ENCODE assay signal across 8 cellular contexts in the genomic region with DNA sequence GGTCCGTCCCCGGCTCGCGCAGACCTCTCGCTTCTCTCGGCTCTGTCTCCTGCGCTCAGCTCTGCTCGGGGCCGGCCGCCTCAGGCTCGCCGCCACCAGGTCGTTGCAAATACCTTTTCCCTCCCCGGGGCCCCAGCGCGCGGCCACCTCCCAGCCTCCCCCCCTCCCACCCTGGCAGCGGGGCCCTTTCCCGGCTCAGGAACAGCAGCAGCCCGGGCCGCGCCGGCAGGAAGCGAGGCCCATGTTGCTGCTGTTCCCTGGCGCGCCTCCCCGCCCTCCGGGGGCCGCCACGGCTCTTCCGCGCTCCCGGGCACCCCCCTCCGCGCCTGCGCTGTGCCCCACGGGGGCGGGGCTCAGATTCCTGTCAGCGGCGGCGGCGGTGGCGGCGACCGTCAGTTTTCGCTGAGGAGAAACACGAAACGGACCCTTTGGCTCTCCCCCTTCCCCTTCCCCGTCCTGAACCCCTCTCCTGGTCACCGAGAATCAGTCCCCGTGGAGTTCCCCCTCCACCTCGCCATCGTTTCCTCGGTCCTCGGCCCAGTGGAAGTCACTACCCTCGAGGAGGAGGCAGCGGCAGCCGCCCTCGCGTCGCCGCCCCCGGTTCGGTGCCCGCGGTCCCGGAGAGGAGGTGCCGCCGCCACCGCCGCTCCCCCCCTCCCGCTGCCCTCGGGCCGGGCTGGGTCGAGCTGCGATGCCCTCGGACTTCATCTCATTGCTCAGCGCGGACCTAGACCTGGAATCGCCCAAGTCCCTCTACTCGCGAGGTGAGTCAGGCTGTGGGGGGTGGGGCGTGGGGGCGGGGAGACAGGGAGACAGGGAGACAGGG. TPM values are rescaled to one million over a fixed set of nuclear protein-coding genes. Genes with fewer than 3 reads are reported as not detected.
DNase-seq lines count a peak whose midpoint lies in the region; ATAC-seq and TF ChIP-seq lines count a peak whose summit lies in the region.

A gene with protein sequence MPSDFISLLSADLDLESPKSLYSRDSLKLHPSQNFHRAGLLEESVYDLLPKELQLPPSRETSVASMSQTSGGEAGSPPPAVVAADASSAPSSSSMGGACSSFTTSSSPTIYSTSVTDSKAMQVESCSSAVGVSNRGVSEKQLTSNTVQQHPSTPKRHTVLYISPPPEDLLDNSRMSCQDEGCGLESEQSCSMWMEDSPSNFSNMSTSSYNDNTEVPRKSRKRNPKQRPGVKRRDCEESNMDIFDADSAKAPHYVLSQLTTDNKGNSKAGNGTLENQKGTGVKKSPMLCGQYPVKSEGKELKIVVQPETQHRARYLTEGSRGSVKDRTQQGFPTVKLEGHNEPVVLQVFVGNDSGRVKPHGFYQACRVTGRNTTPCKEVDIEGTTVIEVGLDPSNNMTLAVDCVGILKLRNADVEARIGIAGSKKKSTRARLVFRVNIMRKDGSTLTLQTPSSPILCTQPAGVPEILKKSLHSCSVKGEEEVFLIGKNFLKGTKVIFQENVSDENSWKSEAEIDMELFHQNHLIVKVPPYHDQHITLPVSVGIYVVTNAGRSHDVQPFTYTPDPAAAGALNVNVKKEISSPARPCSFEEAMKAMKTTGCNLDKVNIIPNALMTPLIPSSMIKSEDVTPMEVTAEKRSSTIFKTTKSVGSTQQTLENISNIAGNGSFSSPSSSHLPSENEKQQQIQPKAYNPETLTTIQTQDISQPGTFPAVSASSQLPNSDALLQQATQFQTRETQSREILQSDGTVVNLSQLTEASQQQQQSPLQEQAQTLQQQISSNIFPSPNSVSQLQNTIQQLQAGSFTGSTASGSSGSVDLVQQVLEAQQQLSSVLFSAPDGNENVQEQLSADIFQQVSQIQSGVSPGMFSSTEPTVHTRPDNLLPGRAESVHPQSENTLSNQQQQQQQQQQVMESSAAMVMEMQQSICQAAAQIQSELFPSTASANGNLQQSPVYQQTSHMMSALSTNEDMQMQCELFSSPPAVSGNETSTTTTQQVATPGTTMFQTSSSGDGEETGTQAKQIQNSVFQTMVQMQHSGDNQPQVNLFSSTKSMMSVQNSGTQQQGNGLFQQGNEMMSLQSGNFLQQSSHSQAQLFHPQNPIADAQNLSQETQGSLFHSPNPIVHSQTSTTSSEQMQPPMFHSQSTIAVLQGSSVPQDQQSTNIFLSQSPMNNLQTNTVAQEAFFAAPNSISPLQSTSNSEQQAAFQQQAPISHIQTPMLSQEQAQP (N-terminal part only) (plus strand): TSS at position 356 of the 826 bp plus-strand sequence. CDS start 336 bp downstream, at position 692.

- H4K20me1 ChIP-seq in DOHH2 (ENCODE audit: control insufficient read depth, insufficient read depth, low read depth, low read length): no peaks in the 10 kb centered on the region; the same call in 1 of the 2 replicates

- H3K4me1 ChIP-seq in DOHH2 (ENCODE audit: control insufficient read depth, low read length): peaks cover 39% of the 10 kb centered on the region

- H3K4me3 ChIP-seq in DOHH2 (ENCODE audit: low read length) (peak within 1 kb of the TSS; percentile 87), NB4 (ENCODE audit: low read depth, low read length) (peak within 1 kb of the TSS; percentile 81)

- H3K9me2 ChIP-seq in DOHH2 (replicated peaks; ENCODE audit: control insufficient read depth, low read length): no peaks in the 10 kb centered on the region

- peak; percentile 80 for DNase-seq in HCEC 1CT
- peak; percentile 94 for DNase-seq in NB4 (ENCODE audit: low read depth)
- peak; percentile 85 for DNase-seq in activated naive CD4-positive, alpha-beta T cell treated with anti-CD3 and anti-CD28 coated beads, Interleukin-2, amount 50 U/mL, for 16 hours
- peak; percentile 89 for DNase-seq in germinal center (ENCODE audit: low spot score)
- DNase-seq in occipital lobe (lab: John Stamatoyannopoulos, UW): peak; percentile 83
- peak; percentile 88 for DNase-seq in superior temporal gyrus (ENCODE audit: extremely low spot score)

- H3K9me3 ChIP-seq in DOHH2 (ENCODE audit: control insufficient read depth, insufficient read depth, low read length): no peaks in the 10 kb centered on the region

- H3K4me2 ChIP-seq in DOHH2 (ENCODE audit: low read length): peak within 1 kb of the TSS; percentile 84

- H3K79me2 ChIP-seq in DOHH2 (ENCODE audit: control insufficient read depth, low read length): peaks cover 56% of the 10 kb centered on the region

- H3K36me3 ChIP-seq in DOHH2 (ENCODE audit: control insufficient read depth, low read length): peaks cover 19% of the 10 kb centered on the region

- H3K27ac ChIP-seq in DOHH2 (ENCODE audit: low read depth, low read length): peak within 1 kb of the TSS; percentile 81

- TF ChIP-seq CTCF in DOHH2 (IDR thresholded peaks at IDR 0.05; ENCODE audit: low read depth, low read length, poor library complexity, severe bottlenecking) (no peak), NB4 (IDR thresholded peaks at IDR 0.05; ENCODE audit: low read depth, low read length) (no peak)

- peak; percentile 68 for TF ChIP-seq POLR2A in NB4 (IDR thresholded peaks at IDR 0.05; ENCODE audit: extremely low read depth, insufficient read length)

- ATAC-seq in SK-N-SH treated with all-trans-retinoic acid at 6 μM for 48 hours: peak; percentile 84

- peaks cover 20% of the 10 kb centered on the region for H3F3A ChIP-seq in DOHH2 (ENCODE audit: control insufficient read depth, insufficient read depth)

- H3K27me3 ChIP-seq in DOHH2 (ENCODE audit: control insufficient read depth, low read length): no peaks in the 10 kb centered on the region

TF ChIP-seq in SK-N-SH treated with all-trans-retinoic acid at 6 μM for 48 hours, 23 proteins besides CTCF, POLR2A, EP300 and RAD21:
- no peak for TF ChIP-seq CSDC2 (CRISPR knock-in tag; IDR thresholded peaks at IDR 0.05)
- no peak for TF ChIP-seq ZFP30 (CRISPR knock-in tag; IDR thresholded peaks at IDR 0.05)
- TF ChIP-seq ZFP3 (CRISPR knock-in tag; IDR thresholded peaks at IDR 0.05): no peak
- no peak for TF ChIP-seq ZNF8 (CRISPR knock-in tag; IDR thresholded peaks at IDR 0.05)
- TF ChIP-seq, protein P1, sequence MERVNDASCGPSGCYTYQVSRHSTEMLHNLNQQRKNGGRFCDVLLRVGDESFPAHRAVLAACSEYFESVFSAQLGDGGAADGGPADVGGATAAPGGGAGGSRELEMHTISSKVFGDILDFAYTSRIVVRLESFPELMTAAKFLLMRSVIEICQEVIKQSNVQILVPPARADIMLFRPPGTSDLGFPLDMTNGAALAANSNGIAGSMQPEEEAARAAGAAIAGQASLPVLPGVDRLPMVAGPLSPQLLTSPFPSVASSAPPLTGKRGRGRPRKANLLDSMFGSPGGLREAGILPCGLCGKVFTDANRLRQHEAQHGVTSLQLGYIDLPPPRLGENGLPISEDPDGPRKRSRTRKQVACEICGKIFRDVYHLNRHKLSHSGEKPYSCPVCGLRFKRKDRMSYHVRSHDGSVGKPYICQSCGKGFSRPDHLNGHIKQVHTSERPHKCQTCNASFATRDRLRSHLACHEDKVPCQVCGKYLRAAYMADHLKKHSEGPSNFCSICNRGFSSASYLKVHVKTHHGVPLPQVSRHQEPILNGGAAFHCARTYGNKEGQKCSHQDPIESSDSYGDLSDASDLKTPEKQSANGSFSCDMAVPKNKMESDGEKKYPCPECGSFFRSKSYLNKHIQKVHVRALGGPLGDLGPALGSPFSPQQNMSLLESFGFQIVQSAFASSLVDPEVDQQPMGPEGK (CRISPR knock-in tag; IDR thresholded peaks at IDR 0.05; ENCODE audit: borderline replicate concordance): no peak
- TF ChIP-seq, protein P2, sequence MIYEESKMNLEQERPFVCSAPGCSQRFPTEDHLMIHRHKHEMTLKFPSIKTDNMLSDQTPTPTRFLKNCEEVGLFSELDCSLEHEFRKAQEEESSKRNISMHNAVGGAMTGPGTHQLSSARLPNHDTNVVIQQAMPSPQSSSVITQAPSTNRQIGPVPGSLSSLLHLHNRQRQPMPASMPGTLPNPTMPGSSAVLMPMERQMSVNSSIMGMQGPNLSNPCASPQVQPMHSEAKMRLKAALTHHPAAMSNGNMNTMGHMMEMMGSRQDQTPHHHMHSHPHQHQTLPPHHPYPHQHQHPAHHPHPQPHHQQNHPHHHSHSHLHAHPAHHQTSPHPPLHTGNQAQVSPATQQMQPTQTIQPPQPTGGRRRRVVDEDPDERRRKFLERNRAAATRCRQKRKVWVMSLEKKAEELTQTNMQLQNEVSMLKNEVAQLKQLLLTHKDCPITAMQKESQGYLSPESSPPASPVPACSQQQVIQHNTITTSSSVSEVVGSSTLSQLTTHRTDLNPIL (CRISPR knock-in tag; IDR thresholded peaks at IDR 0.05; ENCODE audit: low read depth): no peak
- TF ChIP-seq ZNF70 (CRISPR knock-in tag; IDR thresholded peaks at IDR 0.05): no peak
- no peak for TF ChIP-seq TCF4 (CRISPR knock-in tag; IDR thresholded peaks at IDR 0.05; ENCODE audit: borderline replicate concordance)
- TF ChIP-seq SNAI2 (CRISPR knock-in tag; IDR thresholded peaks at IDR 0.05): no peak
- TF ChIP-seq OSR1 (CRISPR knock-in tag; IDR thresholded peaks at IDR 0.05): no peak
- TF ChIP-seq, protein P3, sequence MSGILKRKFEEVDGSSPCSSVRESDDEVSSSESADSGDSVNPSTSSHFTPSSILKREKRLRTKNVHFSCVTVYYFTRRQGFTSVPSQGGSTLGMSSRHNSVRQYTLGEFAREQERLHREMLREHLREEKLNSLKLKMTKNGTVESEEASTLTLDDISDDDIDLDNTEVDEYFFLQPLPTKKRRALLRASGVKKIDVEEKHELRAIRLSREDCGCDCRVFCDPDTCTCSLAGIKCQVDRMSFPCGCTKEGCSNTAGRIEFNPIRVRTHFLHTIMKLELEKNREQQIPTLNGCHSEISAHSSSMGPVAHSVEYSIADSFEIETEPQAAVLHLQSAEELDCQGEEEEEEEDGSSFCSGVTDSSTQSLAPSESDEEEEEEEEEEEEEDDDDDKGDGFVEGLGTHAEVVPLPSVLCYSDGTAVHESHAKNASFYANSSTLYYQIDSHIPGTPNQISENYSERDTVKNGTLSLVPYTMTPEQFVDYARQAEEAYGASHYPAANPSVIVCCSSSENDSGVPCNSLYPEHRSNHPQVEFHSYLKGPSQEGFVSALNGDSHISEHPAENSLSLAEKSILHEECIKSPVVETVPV (CRISPR knock-in tag; IDR thresholded peaks at IDR 0.05): no peak
- no peak for TF ChIP-seq BACH2 (CRISPR knock-in tag; IDR thresholded peaks at IDR 0.05; ENCODE audit: borderline replicate concordance)
- no peak for TF ChIP-seq RARB (CRISPR knock-in tag; IDR thresholded peaks at IDR 0.05)
- TF ChIP-seq ISL1 (CRISPR knock-in tag; IDR thresholded peaks at IDR 0.05): no peak

RNA-seq across cellular contexts. Expression of the gene that starts here (rescaled TPM):
- 17.0 TPM for total RNA-seq in occipital lobe

Comparison
In these comparisons a context has a peak if more than half of its experiments do, and no peak if none do; other contexts are left out.
1. Peak in every context shown above with its lines: DNase-seq, ATAC-seq, H3K4me3 ChIP-seq and H3K27ac ChIP-seq.